20 cellular contexts compared by ENCODE assay signal in genomic region chr12:51689972-51690371, GRCh38.
A peak's percentile ranks its signal among the peaks of the same experiment; 100 is the strongest.
DNase-seq lines count a peak whose midpoint lies in the region; ATAC-seq, FAIRE-seq and TF ChIP-seq lines count a peak whose summit lies in the region.
"Had no signal": no experiment of that assay in that cellular context is flagged by ENCODE, and none has a peak within 500 bp of the region (broad histone marks: within the 10 kb centered on the region; RNA-seq: fewer than 3 reads in every experiment).

No MANE protein-coding gene starts in this region.

- no peaks in the 10 kb centered on the region for H3K9me3 Mint-ChIP-seq in Caco-2 (ENCODE audit: unreplicated experiment)
- H3K9me3 Mint-ChIP-seq: CD4-positive, alpha-beta T cell; CD8-positive, alpha-beta T cell had no signal

- intact Hi-C loops in Caco-2 (cut with micrococcal nuclease; ENCODE audit: unreplicated experiment): loop anchor here (5.0 kb wide), 1 partner anchor 122 kb away; a partner anchor contains a TSS
- intact Hi-C loops in dorsolateral prefrontal cortex (cut with DNase I): loop anchor here in 1 of 2 donors (5.0 kb wide), 1 partner anchor 62 kb away; no protein-coding TSS in a partner anchor
- intact Hi-C loops in left colon (cut with DNase I, micrococcal nuclease): no loop called here

- 55 to 74% (median 60%) methylated on average over 4 of the region's 4 CpGs for WGBS in small intestine, 3 donors

- peaks cover 5% of the 10 kb centered on the region for H3K36me3 Mint-ChIP-seq in Caco-2 (ENCODE audit: insufficient read depth, unreplicated experiment)
- H3K36me3 Mint-ChIP-seq: CD8-positive, alpha-beta T cell had no signal

- DNase-seq in Caco-2 (no peak), dorsolateral prefrontal cortex (no peak), left colon (no peak), small intestine (peak; percentile 10)
- no peak for DNase-seq in central memory CD4-positive, alpha-beta T cell
- DNase-seq: AML-193; CD4-positive, alpha-beta T cell; CD8-positive, alpha-beta T cell; DMS79 treated with DMSO at 0.1 percent for 48 hours; GF-D8 had no signal

- H3K4me3 Mint-ChIP-seq in Caco-2 (ENCODE audit: unreplicated experiment): no peak overlapping the region
- H3K4me3 Mint-ChIP-seq: B cell; CD4-positive, alpha-beta T cell; CD8-positive, alpha-beta T cell had no signal

- CTCF ChIA-PET in Caco-2 (lab: Charles Lee): no interaction called here

- TF ChIP-seq CTCF in Caco-2 (IDR thresholded peaks at IDR 0.05; ENCODE audit: insufficient read depth in 1 of 2, low read depth in 1 of 2, low read length in 1 of 2, severe bottlenecking in 1 of 2, unreplicated experiment in 1 of 2) (no peak), dorsolateral prefrontal cortex (IDR thresholded peaks at IDR 0.05 in 54 of 56, conservative IDR thresholded peaks at IDR 0.05 in 2 of 56; ENCODE audit: low read depth in 1 of 56, partially characterized antibody in 56 of 56) (no peak)

- no TSS peak for BruUV-seq in Caco-2 (replicated peaks; lab: Mats Ljungman, UMichigan)

- no peak overlapping the region for H3K4me3 ChIP-seq in Caco-2 (ENCODE audit: low read depth, low read length)
- H3K4me3 ChIP-seq in dorsolateral prefrontal cortex: no peak overlapping the region
- no peak overlapping the region for H3K4me3 ChIP-seq in small intestine (ENCODE audit: low read depth in 1 of 2, low read length in 2 of 2)
- H3K4me3 ChIP-seq: A549; BLaER1 treated with 17β-estradiol and CSF1 and Interleukin-3, amounts not matched to agents 10 nM and 100 nM had no signal

- H3K4me1 Mint-ChIP-seq in Caco-2 (ENCODE audit: low read depth, unreplicated experiment): peaks cover 42% of the 10 kb centered on the region
- H3K4me1 Mint-ChIP-seq: B cell had no signal

- H3K4me1 ChIP-seq in Caco-2 (peaks cover 42% of the 10 kb centered on the region), small intestine (ENCODE audit: control insufficient read depth in 2 of 2, insufficient read depth in 1 of 2, low read depth in 1 of 2, low read length in 1 of 2) (no peaks in the 10 kb centered on the region)

- no peaks in the 10 kb centered on the region for H3K9me3 ChIP-seq in Caco-2
- H3K9me3 ChIP-seq in small intestine (ENCODE audit: control insufficient read depth, low read depth): no peaks in the 10 kb centered on the region
- H3K9me3 ChIP-seq: A549; BLaER1 treated with 17β-estradiol and CSF1 and Interleukin-3, amounts not matched to agents 10 nM and 100 nM had no signal

- ATAC-seq in left colon (peak; percentile 49), HG03139 (IDR thresholded peaks at IDR 0.05; ENCODE audit: unreplicated experiment) (no peak), GM21367 (IDR thresholded peaks at IDR 0.05; ENCODE audit: unreplicated experiment) (no peak)
- ATAC-seq: A549; CD8-positive, alpha-beta T cell had no signal

- H3K36me3 ChIP-seq in Caco-2 (ENCODE audit: control insufficient read depth, insufficient read depth, low read length) (no peaks in the 10 kb centered on the region), small intestine (ENCODE audit: control insufficient read depth in 2 of 2, insufficient read depth in 2 of 2, low read length in 2 of 2) (no peaks in the 10 kb centered on the region)
- H3K36me3 ChIP-seq: BLaER1 treated with 17β-estradiol and CSF1 and Interleukin-3, amounts not matched to agents 10 nM and 100 nM had no signal

- no peak for FAIRE-seq in small intestine (lab: Jason Lieb, UNC)
- FAIRE-seq: A549, G401.6, GM12891, GM19239 had no signal

- H3K27ac ChIP-seq in dorsolateral prefrontal cortex: peak overlapping the region in 34 of 59 donors; percentile 0 to 81 (median 44)
- H3K27ac ChIP-seq in small intestine (ENCODE audit: low read depth in 1 of 2, low read length in 1 of 2): no peak overlapping the region
- H3K27ac ChIP-seq: 22Rv1; A549; BLaER1 treated with 17β-estradiol and CSF1 and Interleukin-3, amounts not matched to agents 10 nM and 100 nM; C4-2B had no signal

- POLR2A ChIA-PET in Caco-2 (lab: Charles Lee): no interaction called here

- H3K27me3 Mint-ChIP-seq in Caco-2 (ENCODE audit: insufficient read depth, unreplicated experiment): no peaks in the 10 kb centered on the region
- H3K27me3 Mint-ChIP-seq: CD4-positive, alpha-beta T cell had no signal

- no peaks in the 10 kb centered on the region for H3K27me3 ChIP-seq in Caco-2 (replicated peaks; ENCODE audit: control insufficient read depth, insufficient read depth, low read length)
- H3K27me3 ChIP-seq in dorsolateral prefrontal cortex: no peaks in the 10 kb centered on the region
- no peaks in the 10 kb centered on the region for H3K27me3 ChIP-seq in small intestine (ENCODE audit: control insufficient read depth in 2 of 2, insufficient read depth in 2 of 2, low read length in 2 of 2)
- H3K27me3 ChIP-seq: BLaER1 treated with 17β-estradiol and CSF1 and Interleukin-3, amounts not matched to agents 10 nM and 100 nM had no signal

- peak overlapping the region; percentile 33 for H3K27ac Mint-ChIP-seq in Caco-2 (ENCODE audit: unreplicated experiment)
- H3K27ac Mint-ChIP-seq: B cell; CD4-positive, alpha-beta T cell; CD8-positive, alpha-beta T cell had no signal

Comparison
In these comparisons a context has a peak if more than half of its experiments do, and no peak if none do; other contexts are left out.
1. H3K27ac ChIP-seq: peak in dorsolateral prefrontal cortex (34 of 59); none in small intestine (0 of 2).